10 cellular contexts compared by ENCODE assay signal in the genomic region with DNA sequence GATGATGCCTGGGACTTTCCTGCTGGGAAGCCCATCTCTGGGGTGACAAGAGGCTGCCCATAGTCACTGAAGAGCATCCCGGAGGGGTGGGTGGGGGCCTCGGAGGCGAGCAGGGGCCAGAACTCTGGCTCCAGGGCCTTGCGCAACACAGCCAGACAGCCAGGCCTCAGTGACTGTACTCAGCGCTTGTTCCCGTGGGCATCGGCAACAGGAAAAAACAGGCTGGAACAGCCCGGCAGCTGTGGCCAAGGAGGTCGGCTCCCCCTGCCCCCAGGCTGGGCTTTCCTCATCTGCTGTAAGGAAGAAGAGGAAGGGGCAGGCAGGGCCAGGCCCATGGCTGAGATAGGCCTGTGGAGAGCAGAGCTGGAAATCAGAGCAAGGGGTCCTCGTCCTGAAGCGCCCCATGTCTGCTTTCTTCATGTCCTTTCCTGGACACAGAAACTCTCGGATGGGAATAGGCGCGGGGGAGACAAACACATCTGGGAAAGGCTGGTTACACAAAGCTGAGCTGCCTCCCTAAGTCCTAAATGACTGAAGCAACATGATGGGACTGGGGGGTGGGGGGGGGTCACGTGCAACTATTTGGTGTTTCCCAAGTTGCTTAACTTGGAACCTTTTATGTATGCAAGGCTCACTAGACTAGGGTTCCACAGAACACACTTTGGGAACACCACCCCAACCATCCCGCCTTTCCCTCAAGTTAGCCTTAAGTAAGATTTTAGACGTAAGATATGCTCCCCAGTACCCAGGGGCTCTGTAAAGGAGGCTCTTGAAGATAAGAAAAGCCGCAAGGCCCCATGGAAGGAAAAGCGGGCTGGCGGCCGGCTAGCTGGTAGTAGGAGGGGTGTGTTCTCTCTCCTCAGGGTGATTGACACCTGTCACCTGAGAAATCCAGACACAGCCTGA. TPM values are rescaled to one million over a fixed set of nuclear protein-coding genes. Genes with fewer than 3 reads are reported as not detected.
DNase-seq lines count a peak whose midpoint lies in the region; ATAC-seq, FAIRE-seq and TF ChIP-seq lines count a peak whose summit lies in the region.
"Had no signal": no experiment of that assay in that cellular context is flagged by ENCODE, and none has a peak within 500 bp of the region (broad histone marks: within the 10 kb centered on the region; RNA-seq: fewer than 3 reads in every experiment).

No MANE protein-coding gene starts in this region.

- H2AK5ac ChIP-seq in H1 (ENCODE audit: low read depth, low read length), result no peak overlapping the region

- H3K36me3 ChIP-seq in H1 (ENCODE audit: control insufficient read depth in 2 of 4, insufficient read depth in 4 of 4, low read length in 3 of 4) (no peaks in the 10 kb centered on the region; a peak in 1 of 8 replicates), right lobe of liver (no peaks in the 10 kb centered on the region), spleen (no peaks in the 10 kb centered on the region)

- no peak overlapping the region for H2BK20ac ChIP-seq in H1 (ENCODE audit: low read length)

- H3K56ac ChIP-seq in H1 (replicated peaks; ENCODE audit: insufficient read length, low read depth, low read length), result no peak overlapping the region

- no peak overlapping the region for H3K4me2 ChIP-seq in H1 (ENCODE audit: insufficient read depth in 1 of 2, low read depth in 2 of 2, low read length in 2 of 2)

- H4K5ac ChIP-seq in H1 (ENCODE audit: insufficient read length, low read depth, low read length), result no peak overlapping the region

- H3K27me3 Mint-ChIP-seq in T-helper 17 cell, result peaks cover 12% of the 10 kb centered on the region
- H3K27me3 Mint-ChIP-seq: stimulated activated memory B cell treated with anti-CD40 and anti-IgM and Interleukin-4, amounts not matched to agents 10 μg/mL and 1 μg/mL and 100 μg/mL, for 72 hours had no signal

- TF ChIP-seq POLR2A in H1 (IDR thresholded peaks at IDR 0.05; ENCODE audit: control extremely low read depth in 1 of 2, low read depth in 2 of 2, low read length in 2 of 2) (no peak), right lobe of liver (IDR thresholded peaks at IDR 0.05) (no peak), spleen (IDR thresholded peaks at IDR 0.05) (no peak)

- H4K91ac ChIP-seq in H1 (replicated peaks; ENCODE audit: insufficient read length, low read length), result no peak overlapping the region

- H3K14ac ChIP-seq in H1 (ENCODE audit: insufficient read length), result no peak overlapping the region

- no peak overlapping the region for H2AFZ ChIP-seq in H1 (ENCODE audit: low read length)

- H3K4me3 Mint-ChIP-seq in T-helper 17 cell, result no peak overlapping the region
- H3K4me3 Mint-ChIP-seq: activated naive CD4-positive, alpha-beta T cell treated with anti-CD3 and anti-CD28 coated beads for 36 hours; stimulated activated memory B cell treated with anti-CD40 and anti-IgM and Interleukin-4, amounts not matched to agents 10 μg/mL and 1 μg/mL and 100 μg/mL, for 72 hours had no signal

- no peak overlapping the region for H3K9ac ChIP-seq in H1 (replicated peaks in 1 of 4; ENCODE audit: extremely low read depth in 1 of 4, low read depth in 3 of 4, low read length in 3 of 4)

- H3K79me2 ChIP-seq in H1 (ENCODE audit: control insufficient read depth in 1 of 2, insufficient read depth in 2 of 2, low read length in 2 of 2), result no peaks in the 10 kb centered on the region; a peak in 1 of 4 replicates

- no peak overlapping the region for H2BK120ac ChIP-seq in H1 (replicated peaks; ENCODE audit: low read depth, low read length)

- H3K4ac ChIP-seq in H1 (replicated peaks; ENCODE audit: insufficient read length, low read depth, low read length), result no peak overlapping the region

- H3K18ac ChIP-seq in H1 (ENCODE audit: extremely low read depth, low read length), result no peak overlapping the region

- no peak overlapping the region for H2BK12ac ChIP-seq in H1 (ENCODE audit: low read depth, low read length)

- H2BK15ac ChIP-seq in H1 (ENCODE audit: low read length), result no peak overlapping the region

- no peak overlapping the region for H3K4me3 ChIP-seq in H1 (ENCODE audit: extremely low read depth in 1 of 4, insufficient read depth in 2 of 4, low read depth in 3 of 4, low read length in 4 of 4)
- H3K4me3 ChIP-seq in right lobe of liver, result no peak overlapping the region
- H3K4me3 ChIP-seq in spleen, result no peak overlapping the region

- H4K8ac ChIP-seq in H1 (ENCODE audit: extremely low read depth, insufficient read depth, low read length), result peak overlapping the region; percentile 32; the same call in 1 of the 2 replicates

- H3K9me3 ChIP-seq in H1 (ENCODE audit: insufficient read depth in 2 of 2, low read depth in 1 of 2, low read length in 1 of 2) (no peaks in the 10 kb centered on the region), right lobe of liver (no peaks in the 10 kb centered on the region), spleen (no peaks in the 10 kb centered on the region), T-helper 17 cell (ENCODE audit: control insufficient read depth, low read length, poor library complexity, severe bottlenecking) (no peaks in the 10 kb centered on the region)

- ATAC-seq in right lobe of liver (peak; percentile 32 to 47 (median 40)), T-helper 17 cell (no peak), GM21529 (IDR thresholded peaks at IDR 0.05; ENCODE audit: unreplicated experiment) (no peak)
- ATAC-seq: stimulated activated memory B cell treated with anti-CD40 and anti-IgM and Interleukin-4, amounts not matched to agents 10 μg/mL and 1 μg/mL and 100 μg/mL, for 72 hours had no signal

- WGBS in H1 (ENCODE audit: extremely low coverage in 1 of 2, insufficient coverage in 1 of 2, insufficient read length in 1 of 2, insufficient replicate concordance in 2 of 2, low coverage in 1 of 2, low lambda C conversion rate in 2 of 2, missing lambda C conversion rate in 1 of 2), 2 experiments, result 92% methylated on average over 21 of the region's 21 CpGs; no CpG with 5 or more reads in 1 of the 2 experiments
- 72% methylated on average over 9 of the region's 21 CpGs for WGBS in right lobe of liver (ENCODE audit: insufficient coverage, low coverage, low lambda C conversion rate, missing lambda C conversion rate)
- 56 to 81% (median 65%) methylated on average over 16 to 21 of the region's 21 CpGs for WGBS in spleen, 5 donors

- no peaks in the 10 kb centered on the region for H3K27me3 ChIP-seq in H1 (replicated peaks in 1 of 4; ENCODE audit: control insufficient read depth in 3 of 4, extremely low read depth in 1 of 4, insufficient read depth in 3 of 4, low read length in 3 of 4)
- no peaks in the 10 kb centered on the region for H3K27me3 ChIP-seq in right lobe of liver
- no peaks in the 10 kb centered on the region for H3K27me3 ChIP-seq in spleen (replicated peaks in 1 of 7)

- no peak overlapping the region for H3K23ac ChIP-seq in H1 (ENCODE audit: insufficient read length)

- peaks cover 1 to 6% of the 10 kb centered on the region in 2 experiments for H4K20me1 ChIP-seq in H1 (replicated peaks in 1 of 2; ENCODE audit: control insufficient read depth in 1 of 2, insufficient read depth in 2 of 2, low read length in 2 of 2)

- intact Hi-C loops in right lobe of liver (cut with DNase I), result no loop called here
- intact Hi-C loops in spleen (cut with DNase I; ENCODE audit: low total_unique reads), result no loop called here

- H3K4me1 ChIP-seq in H1 (replicated peaks in 1 of 4; ENCODE audit: control insufficient read depth in 3 of 4, insufficient read depth in 4 of 4, low read length in 3 of 4) (peaks cover 5 to 27% (median 16%) of the 10 kb centered on the region in 4 experiments), right lobe of liver (peaks cover 0 to 11% (median 3%) of the 10 kb centered on the region in 4 donors), spleen (peaks cover 21 to 100% (median 68%) of the 10 kb centered on the region in 6 donors)

- H3K27ac Mint-ChIP-seq in T-helper 17 cell, result no peak overlapping the region
- H3K27ac Mint-ChIP-seq: activated naive CD4-positive, alpha-beta T cell treated with anti-CD3 and anti-CD28 coated beads for 36 hours; stimulated activated memory B cell treated with anti-CD40 and anti-IgM and Interleukin-4, amounts not matched to agents 10 μg/mL and 1 μg/mL and 100 μg/mL, for 72 hours had no signal

- no peak for TF ChIP-seq RAD21 in H1 (IDR thresholded peaks at IDR 0.05 in 1 of 2, conservative IDR thresholded peaks at IDR 0.05 in 1 of 2; ENCODE audit: low read depth in 2 of 2, low read length in 2 of 2)

- CTCF ChIA-PET in H1 (lab: Charles Lee; ENCODE audit: partially characterized antibody), result interaction anchor here (1.9 kb wide), 1 partner anchor 11 kb away, joined by 4 read pairs; no protein-coding TSS in a partner anchor

- no peak overlapping the region for H3K27ac ChIP-seq in H1 (ENCODE audit: low read depth, low read length)
- H3K27ac ChIP-seq in right lobe of liver, result peak overlapping the region in 1 of 3 donors; percentile 43
- peak overlapping the region in 7 of 8 donors; percentile 58 to 77 (median 70) for H3K27ac ChIP-seq in spleen

- H3K79me1 ChIP-seq in H1 (ENCODE audit: low read depth, low read length), result no peaks in the 10 kb centered on the region; the same call in 1 of the 2 replicates

- H3K23me2 ChIP-seq in H1 (ENCODE audit: low read depth, low read length), result peaks cover 2% of the 10 kb centered on the region

- DNase-seq in HUDEP-2 (lab: John Stamatoyannopoulos, UW; ENCODE audit: unreplicated experiment in 76 of 76) (peak in 70 of 76 experiments; percentile 14 to 80 (median 48)), H1 (ENCODE audit: low read depth in 1 of 2, low spot score in 2 of 2) (no peak), right lobe of liver (peak in 1 of 3 donors; percentile 40), spleen (peak; percentile 67), NCI-H524 (lab: John Stamatoyannopoulos, UW) (no peak), T-helper 17 cell (no peak), SHP77 treated with DMSO at 0.1 percent for 48 hours (lab: John Stamatoyannopoulos, UW) (no peak)
- DNase-seq: activated naive CD4-positive, alpha-beta T cell treated with anti-CD3 and anti-CD28 coated beads for 36 hours had no signal

- no peak for TF ChIP-seq CTCF in H1 (IDR thresholded peaks at IDR 0.05; ENCODE audit: control extremely low read depth in 1 of 3, insufficient read depth in 1 of 3, low read depth in 1 of 3, low read length in 3 of 3)
- TF ChIP-seq CTCF in right lobe of liver (IDR thresholded peaks at IDR 0.05), result no peak
- TF ChIP-seq CTCF in spleen (IDR thresholded peaks at IDR 0.05 in 8 of 11, conservative IDR thresholded peaks at IDR 0.05 in 3 of 11), result no peak

- FAIRE-seq in H1 (lab: Jason Lieb, UNC), result no peak

- H3K36me3 Mint-ChIP-seq in T-helper 17 cell (ENCODE audit: low read depth), result no peaks in the 10 kb centered on the region
- H3K36me3 Mint-ChIP-seq: stimulated activated memory B cell treated with anti-CD40 and anti-IgM and Interleukin-4, amounts not matched to agents 10 μg/mL and 1 μg/mL and 100 μg/mL, for 72 hours had no signal

- H3K4me1 Mint-ChIP-seq in T-helper 17 cell, result peaks cover 8% of the 10 kb centered on the region

- no peak overlapping the region for H2BK5ac ChIP-seq in H1 (ENCODE audit: low read depth, low read length)

- TF ChIP-seq EP300 in H1 (IDR thresholded peaks at IDR 0.05; ENCODE audit: borderline replicate concordance in 1 of 2, low read depth in 2 of 2, low read length in 2 of 2), result no peak

- POLR2A ChIA-PET in H1 (lab: Charles Lee; ENCODE audit: partially characterized antibody), result interaction anchor here (1.0 to 8.3 kb wide), 3 partner anchors 8 to 15 kb away, joined by 3 to 72 read pairs (median 5); no protein-coding TSS in a partner anchor

RNA-seq across cellular contexts. Expression of a gene that starts 30.7 kb away (rescaled TPM):
- total RNA-seq in H1 (2021; fragmentation: NEBNext Ultra II Directional; extraction: Animal tissue kit (Norgen Biotek cat#: 25700)), result 108 and 111 TPM in 2 replicates
- polyA plus RNA-seq in H1 (2011; rRNA removed), result 17.8 and 27.7 TPM in 2 replicates
- polyA plus RNA-seq in H1 (2011; cell fraction: cytosol; rRNA removed), result 17.0 TPM
- polyA plus RNA-seq in H1 (2011; cell fraction: nucleus; rRNA removed), result 113 TPM
- polyA plus RNA-seq in H1 (2012, experiment 1 of 2), result 41.0 to 91.2 TPM (median 79.8 TPM) in 4 replicates
- 63.7 TPM for polyA plus RNA-seq in H1 (2012, experiment 2 of 2)
- 65.5 TPM for polyA plus RNA-seq in H1 (2013, experiment 1 of 2)
- 40.5 TPM for polyA plus RNA-seq in H1 (2013, experiment 2 of 2)
- 27.8 and 28.3 TPM in 2 replicates for polyA minus RNA-seq in H1 (2011; rRNA and poly(A)+ RNA removed)
- polyA minus RNA-seq in H1 (2011; cell fraction: cytosol; rRNA and poly(A)+ RNA removed), result 68.4 TPM
- 87.7 TPM for polyA minus RNA-seq in H1 (2011; cell fraction: nucleus; rRNA and poly(A)+ RNA removed)
- total RNA-seq in right lobe of liver, result 10 to 100 TPM; 31.3 to 90.9 (median 43.7) TPM
- 100 to 1,000 TPM in 6 of 7 donors, 10 to 100 TPM in 1; 69.7 to 395 (median 178) TPM for total RNA-seq in spleen
- polyA plus RNA-seq in spleen, result 10 to 100 TPM; 14.4 to 63.5 (median 15.0) TPM
- 1 to 10 TPM; 1.2 to 1.6 TPM for total RNA-seq in T-helper 17 cell

Comparison
In these comparisons a context has a peak if more than half of its experiments do, and no peak if none do; other contexts are left out.
1. DNase-seq: peak in HUDEP-2 (70 of 76) and spleen (single experiment); none in H1 (0 of 2), NCI-H524 (0 of 2), T-helper 17 cell (0 of 3) and SHP77 treated with DMSO at 0.1 percent for 48 hours (single experiment).
2. ATAC-seq: peak in right lobe of liver (4 of 4); none in T-helper 17 cell (single experiment) and GM21529 (single experiment).
3. RNA of a gene that starts 30.7 kb away (total RNA-seq): 69.7 to 395 TPM in spleen, 108 to 111 TPM in H1 and 31.3 to 90.9 TPM in right lobe of liver; 1.2 to 1.6 TPM in T-helper 17 cell; every median in the first group is over 10 times any median in the second.